ENCODE assay signal across 1 cellular context in the genomic region with DNA sequence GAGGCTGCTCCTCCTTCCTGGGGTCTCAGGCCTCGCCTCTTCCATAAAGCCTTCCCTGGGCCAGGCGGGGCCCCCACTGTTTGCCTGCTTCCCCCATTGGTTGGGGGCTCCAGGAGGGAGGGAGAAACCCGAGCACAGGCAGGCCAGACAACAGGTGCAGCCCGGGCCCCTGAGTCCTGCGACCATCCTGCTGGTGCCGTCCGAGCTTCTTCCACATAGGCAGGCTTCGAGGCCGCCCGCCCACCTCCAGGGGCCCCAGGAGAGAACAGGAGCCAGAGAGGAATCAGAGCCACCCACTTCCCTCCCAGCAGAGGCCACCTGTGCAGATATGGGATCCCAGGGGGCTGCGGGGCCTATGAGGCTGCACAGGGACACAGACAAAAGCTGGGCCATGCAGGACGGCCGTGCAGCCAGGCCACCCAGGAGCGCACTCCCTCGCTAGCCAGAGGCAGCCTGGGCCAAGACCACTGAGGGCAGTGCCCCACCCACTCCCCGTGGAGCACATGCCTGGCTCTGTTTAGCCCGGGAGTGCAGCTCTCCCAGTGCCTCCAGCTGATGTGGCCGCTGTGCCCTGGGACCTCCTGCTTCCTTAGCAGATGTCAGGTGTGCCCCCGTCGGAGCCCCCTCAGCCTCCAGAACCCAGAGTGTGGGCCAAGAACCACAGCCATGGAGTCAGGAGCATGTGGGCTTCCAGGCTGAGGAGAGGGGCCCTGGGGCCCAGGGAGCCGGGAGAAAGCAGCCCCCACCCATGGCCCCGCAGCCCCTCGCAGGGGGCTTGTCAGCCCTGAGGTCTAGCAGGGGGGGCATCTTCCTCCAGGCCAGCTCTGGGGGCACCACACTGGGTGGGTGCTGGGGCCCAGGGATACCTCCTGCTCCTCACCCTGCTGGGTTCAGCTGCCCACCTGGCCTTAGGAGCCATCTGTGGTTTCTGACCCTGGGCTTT.
TF ChIP-seq lines count a peak whose summit lies in the region.

No MANE protein-coding gene starts in this region.

TF ChIP-seq in H1, 55 proteins besides CTCF, POLR2A, EP300 and RAD21:
- no peak for TF ChIP-seq RNF2 (IDR thresholded peaks at IDR 0.05; ENCODE audit: borderline replicate concordance, low read depth, low read length, missing control alignments, poor library complexity, severe bottlenecking)
- peak; percentile 23; the same call in 1 of the 2 replicates for TF ChIP-seq GABPA (IDR thresholded peaks at IDR 0.05; ENCODE audit: borderline replicate concordance, insufficient read depth, low read length)
- no peak for TF ChIP-seq GTF2F1 (IDR thresholded peaks at IDR 0.05; ENCODE audit: borderline replicate concordance, low read depth, low read length)
- TF ChIP-seq CREB1 (IDR thresholded peaks at IDR 0.05): no peak
- TF ChIP-seq PHF8 (conservative IDR thresholded peaks at IDR 0.05; ENCODE audit: low read depth, low read length): no peak
- TF ChIP-seq KDM1A (IDR thresholded peaks at IDR 0.05; ENCODE audit: borderline replicate concordance, low read length): no peak
- TF ChIP-seq RFX5 (IDR thresholded peaks at IDR 0.05; ENCODE audit: borderline replicate concordance, low read depth, low read length): no peak
- TF ChIP-seq TAF7 (optimal IDR thresholded peaks at IDR 0.05; ENCODE audit: borderline replicate concordance, low read depth, low read length): no peak
- no peak for TF ChIP-seq SIN3A (conservative IDR thresholded peaks at IDR 0.05 in 1 of 2, IDR thresholded peaks at IDR 0.05 in 1 of 2; ENCODE audit: low read depth in 1 of 2, low read length in 2 of 2)
